Comparison of ENCODE assay signal across 18 cellular contexts in the genomic region with DNA sequence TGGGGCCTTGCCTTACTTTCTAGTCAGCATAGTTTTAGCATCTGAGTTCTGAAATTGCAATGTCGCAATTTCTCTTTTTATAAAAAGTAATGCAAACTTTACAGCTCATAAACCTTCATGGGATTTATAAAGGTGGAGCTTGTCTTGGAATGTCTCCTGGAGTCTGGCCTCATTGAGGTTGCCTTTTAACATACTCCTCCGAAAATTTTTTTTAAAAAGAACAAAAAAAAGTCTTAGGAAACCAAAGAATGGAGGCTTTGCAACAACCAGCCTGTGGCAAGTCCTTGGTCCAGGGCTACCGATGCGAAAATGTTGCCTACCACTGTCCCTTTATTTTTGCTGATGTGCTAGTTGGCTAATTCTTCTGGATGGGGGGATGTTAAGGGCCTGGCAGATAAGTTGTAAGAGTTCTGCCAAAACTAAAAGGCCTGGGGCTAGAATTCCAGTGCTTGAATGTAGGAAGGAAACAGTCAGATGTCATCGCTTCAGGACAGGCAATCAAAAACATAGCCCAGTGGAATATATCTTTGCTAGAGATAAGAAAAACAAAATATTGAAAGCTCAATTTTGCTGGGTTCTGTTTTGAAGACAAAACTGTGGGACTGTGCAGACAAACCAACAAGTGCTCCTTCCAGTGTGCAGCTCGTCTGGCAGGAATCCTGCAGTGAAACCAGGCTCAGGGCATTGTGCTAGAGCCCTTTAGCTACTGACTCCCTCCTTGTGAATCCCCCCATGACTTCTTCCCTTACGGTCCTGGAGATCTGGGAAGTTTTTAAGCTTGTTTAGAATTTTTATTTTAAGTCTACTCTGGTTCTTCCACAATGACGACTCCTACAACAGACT.
DNase-seq lines count a peak whose midpoint lies in the region; ATAC-seq lines count a peak whose summit lies in the region.
"Had no signal": no experiment of that assay in that cellular context is flagged by ENCODE, and none has a peak within 500 bp of the region (broad histone marks: within the 10 kb centered on the region; RNA-seq: fewer than 3 reads in every experiment).

No MANE protein-coding gene starts in this region.

- H3K9ac ChIP-seq in trophoblast cell (ENCODE audit: low read length) = no peak overlapping the region

- no peaks in the 10 kb centered on the region for H3K27me3 ChIP-seq in trophoblast cell (ENCODE audit: insufficient read depth, low read length)
- H3K27me3 ChIP-seq: ovary, tibial nerve had no signal

- no peak overlapping the region for H3K14ac ChIP-seq in trophoblast cell (ENCODE audit: low read length)

- no peaks in the 10 kb centered on the region for H3K79me2 ChIP-seq in trophoblast cell (ENCODE audit: control insufficient read depth, insufficient read depth, low read length, poor library complexity)

- no peaks in the 10 kb centered on the region for H3K9me3 ChIP-seq in trophoblast cell (ENCODE audit: insufficient read depth, low read depth, low read length)
- H3K9me3 ChIP-seq: lower lobe of right lung, ovary, tibial nerve had no signal

- H3K23ac ChIP-seq in trophoblast cell (ENCODE audit: low read length) = no peak overlapping the region

- H3K27ac ChIP-seq in trophoblast cell (ENCODE audit: low read depth, low read length) = no peak overlapping the region
- H3K27ac ChIP-seq: lower lobe of right lung, RWPE1, tibial nerve had no signal

- H4K12ac ChIP-seq in trophoblast cell (ENCODE audit: low read depth, low read length) = no peak overlapping the region

- no peak overlapping the region for H2BK5ac ChIP-seq in trophoblast cell (ENCODE audit: low read depth, low read length, poor library complexity)

- no peak overlapping the region for H4K91ac ChIP-seq in trophoblast cell (ENCODE audit: low read depth, low read length)

- H3K18ac ChIP-seq in trophoblast cell (ENCODE audit: low read length) = no peak overlapping the region

- H2BK120ac ChIP-seq in trophoblast cell (ENCODE audit: insufficient read depth, low read length, poor library complexity) = no peak overlapping the region

- peaks cover 0 to 2% of the 10 kb centered on the region in 2 experiments for H3K4me1 ChIP-seq in trophoblast cell (ENCODE audit: control insufficient read depth in 1 of 2, insufficient read depth in 2 of 2, low read length in 2 of 2)
- H3K4me1 ChIP-seq: lower lobe of right lung had no signal

- no peak for ATAC-seq in HG03565 (IDR thresholded peaks at IDR 0.05; ENCODE audit: unreplicated experiment)
- ATAC-seq: HCT116; lower lobe of right lung; stimulated activated effector memory CD8-positive, alpha-beta T cell treated with anti-CD3 and anti-CD28 coated beads, Interleukin-12 subunit alpha, Interleukin-12 subunit beta, amount 100 ng/mL, for 72 hours had no signal

- no peaks in the 10 kb centered on the region for H3K79me1 ChIP-seq in trophoblast cell (ENCODE audit: low read length)

- H3K4me2 ChIP-seq in trophoblast cell (ENCODE audit: low read length) = peak overlapping the region; percentile 10

- no peak overlapping the region for H4K8ac ChIP-seq in trophoblast cell (ENCODE audit: low read depth, low read length)

- H3K36me3 ChIP-seq in trophoblast cell (ENCODE audit: control insufficient read depth in 1 of 2, insufficient read depth in 2 of 2, low read length in 2 of 2) = no peaks in the 10 kb centered on the region
- H3K36me3 ChIP-seq: lower lobe of right lung, ovary, tibial nerve had no signal

- H3K4ac ChIP-seq in trophoblast cell (ENCODE audit: low read depth, low read length) = no peak overlapping the region

- no peak overlapping the region for H2AFZ ChIP-seq in trophoblast cell (ENCODE audit: insufficient read depth, low read length, poor library complexity)

- H2BK12ac ChIP-seq in trophoblast cell (ENCODE audit: low read length) = no peak overlapping the region

- H2AK5ac ChIP-seq in trophoblast cell (ENCODE audit: low read length) = no peak overlapping the region

- WGBS in trophoblast cell (ENCODE audit: extremely low coverage, insufficient coverage, insufficient read length) = no CpG with 5 or more reads among the region's 8 CpGs

- H3K4me3 ChIP-seq in trophoblast cell (ENCODE audit: low read depth, low read length) = no peak overlapping the region
- H3K4me3 ChIP-seq: lower lobe of right lung, ovary, tibial nerve had no signal

- peak; percentile 83 for DNase-seq in EL
- DNase-seq in RPMI7951 (ENCODE audit: low read depth) = peak; percentile 92
- DNase-seq in fibroblast of the conjunctiva (ENCODE audit: low read depth) = peak; percentile 56
- no peak for DNase-seq in trophoblast cell
- no peak for DNase-seq in medulla oblongata (ENCODE audit: extremely low spot score)
- DNase-seq in NCI-H446 (lab: John Stamatoyannopoulos, UW) = no peak
- DNase-seq: activated CD4-positive, alpha-beta T cell treated with anti-CD3 and anti-CD28 coated beads for 1 hour; DMS79 treated with DMSO at 0.1 percent for 48 hours; Kasumi-1; lower lobe of right lung; NCI-H1092 treated with DMSO at 0.1 percent for 48 hours; NCI-H2029; ovary had no signal

Comparison
In these comparisons a context has a peak if more than half of its experiments do, and no peak if none do; other contexts are left out.
1. DNase-seq: peak in EL (single experiment), RPMI7951 (single experiment) and fibroblast of the conjunctiva (single experiment); none in trophoblast cell (0 of 2), medulla oblongata (single experiment) and NCI-H446 (0 of 2).